Comparison of ENCODE assay signal across 7 cellular contexts in genomic region chr2:95687850-95688249, GRCh38.
DNase-seq lines count a peak whose midpoint lies in the region; FAIRE-seq and TF ChIP-seq lines count a peak whose summit lies in the region.
"Not testable (repeated sequence)": the region's sequence is repeated elsewhere in the genome, so short reads cannot be mapped to it uniquely, and the experiment has no call there.

No MANE protein-coding gene starts in this region.

- DNase-seq in AG09319 (ENCODE audit: extremely low read depth, low read depth) (peak; percentile 20), H54 (ENCODE audit: insufficient read length, low spot score) (peak; percentile 23), RPMI7951 (ENCODE audit: low read depth) (peak; percentile 23), astrocyte of the spinal cord (ENCODE audit: low read depth, low spot score) (peak; percentile 51), fibroblast of gingiva (ENCODE audit: low read depth) (peak; percentile 70), iris pigment epithelial cell (ENCODE audit: low read depth) (peak; percentile 72), skeletal muscle cell (ENCODE audit: low read depth) (peak; percentile 49)

- H3K4me3 ChIP-seq in astrocyte of the spinal cord (ENCODE audit: low read depth, low read length); skeletal muscle cell (ENCODE audit: low read depth, low read length): not testable (repeated sequence)

- TF ChIP-seq POLR2A in H54 (IDR thresholded peaks at IDR 0.05; ENCODE audit: low read depth, low read length) = not testable (repeated sequence)

- TF ChIP-seq CTCF in AG09319 (IDR thresholded peaks at IDR 0.05; ENCODE audit: low read depth, low read length); astrocyte of the spinal cord (IDR thresholded peaks at IDR 0.05; ENCODE audit: low read depth, low read length): not testable (repeated sequence)

- peak; percentile 89 for FAIRE-seq in H54 (lab: Jason Lieb, UNC)

- in situ Hi-C loops in astrocyte of the spinal cord (cut with HindIII; ENCODE audit: low sequenced_read_pairs) = not testable (repeated sequence)

Comparison
In these comparisons a context has a peak if more than half of its experiments do, and no peak if none do; other contexts are left out.
1. DNase-seq: peak in every context shown above with its lines; median percentile 72 in iris pigment epithelial cell; 70 in fibroblast of gingiva; 51 in astrocyte of the spinal cord; 49 in skeletal muscle cell; 23 in H54; 23 in RPMI7951; 20 in AG09319.